ENCODE assay signal across 13 cellular contexts in the genomic region with DNA sequence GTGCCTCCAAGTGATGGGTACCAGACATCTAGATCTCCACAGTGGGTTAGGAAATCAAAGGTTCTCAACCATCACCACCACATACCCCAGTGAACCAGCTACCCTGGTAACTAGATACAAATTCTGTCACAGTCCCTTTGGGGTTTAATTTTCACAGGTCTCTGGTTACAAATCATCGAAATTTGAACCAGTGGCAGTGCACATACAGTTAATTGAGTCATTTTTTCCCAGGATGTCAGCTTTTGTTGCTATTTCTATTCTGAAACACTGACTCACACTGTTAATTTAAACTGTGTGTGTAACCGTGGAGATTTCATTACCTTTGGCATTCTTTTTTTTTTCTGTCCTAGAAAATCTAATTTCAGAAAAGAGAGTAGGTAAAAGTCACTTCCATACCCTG.
DNase-seq lines count a peak whose midpoint lies in the region; TF ChIP-seq lines count a peak whose summit lies in the region.
"Had no signal": no experiment of that assay in that cellular context is flagged by ENCODE, and none has a peak within 500 bp of the region (broad histone marks: within the 10 kb centered on the region; RNA-seq: fewer than 3 reads in every experiment).

No MANE protein-coding gene starts in this region.

- H3K79me2 ChIP-seq in Karpas-422 (ENCODE audit: low read length): no peaks in the 10 kb centered on the region

- no peak overlapping the region for H3K27ac ChIP-seq in Karpas-422 (ENCODE audit: low read length)
- H3K27ac ChIP-seq: A549 had no signal

- H3K9me2 ChIP-seq in Karpas-422 (replicated peaks; ENCODE audit: insufficient read depth, low read length): no peaks in the 10 kb centered on the region

- no peaks in the 10 kb centered on the region for H3K27me3 ChIP-seq in Karpas-422 (ENCODE audit: low read length)

- no peaks in the 10 kb centered on the region for H3K9me3 ChIP-seq in Karpas-422 (ENCODE audit: low read length)
- H3K9me3 ChIP-seq: A549 had no signal

- H4K20me1 ChIP-seq in Karpas-422 (ENCODE audit: insufficient read depth, low read depth, low read length): no peaks in the 10 kb centered on the region

- DNase-seq in H4 (ENCODE audit: low spot score) (peak; percentile 5), M059J (ENCODE audit: low read depth) (peak; percentile 51), epithelial cell of proximal tubule (ENCODE audit: low read depth) (peak; percentile 16), left kidney (ENCODE audit: low read depth, low spot score) (peak; percentile 37), erythroblast (lab: John Stamatoyannopoulos, UW) (no peak), Karpas-422 (no peak), NCI-H446 (lab: John Stamatoyannopoulos, UW) (no peak)
- no peak for DNase-seq in activated CD8-positive, alpha-beta memory T cell treated with anti-CD3 and anti-CD28 coated beads, Interleukin-2, amount 50 U/mL, for 48 hours
- DNase-seq: DMS79, H9 had no signal

- H2AFZ ChIP-seq in Karpas-422 (ENCODE audit: low read length): no peak overlapping the region
- H2AFZ ChIP-seq: GM23338 had no signal

- no peaks in the 10 kb centered on the region for H3K36me3 ChIP-seq in Karpas-422 (ENCODE audit: insufficient read depth, low read length)

- H3K4me2 ChIP-seq in Karpas-422 (ENCODE audit: low read depth, low read length, poor library complexity, severe bottlenecking): no peak overlapping the region
- H3K4me2 ChIP-seq: A549, GM23338 had no signal

- TF ChIP-seq CTCF in epithelial cell of proximal tubule (conservative IDR thresholded peaks at IDR 0.05; ENCODE audit: low read depth, low read length): no peak

- TF ChIP-seq POLR2A in erythroblast (IDR thresholded peaks at IDR 0.05; ENCODE audit: low read length): no peak

- no peak overlapping the region for H3K9ac ChIP-seq in Karpas-422 (ENCODE audit: low read length)

- H3K4me3 ChIP-seq in epithelial cell of proximal tubule (ENCODE audit: low read depth, low read length): no peak overlapping the region
- no peak overlapping the region for H3K4me3 ChIP-seq in Karpas-422 (ENCODE audit: low read length)
- H3K4me3 ChIP-seq: A549, GM12878, GM23338 had no signal

- H3K4me1 ChIP-seq in Karpas-422 (ENCODE audit: low read length): no peaks in the 10 kb centered on the region
- H3K4me1 ChIP-seq: A549 had no signal

Comparison
In these comparisons a context has a peak if more than half of its experiments do, and no peak if none do; other contexts are left out.
1. DNase-seq: peak in H4 (single experiment), M059J (single experiment), epithelial cell of proximal tubule (single experiment) and left kidney (single experiment); none in activated CD8-positive, alpha-beta memory T cell treated with anti-CD3 and anti-CD28 coated beads, Interleukin-2, amount 50 U/mL, for 48 hours (single experiment), erythroblast (0 of 2), Karpas-422 (single experiment) and NCI-H446 (0 of 2).